22 cellular contexts compared by ENCODE assay signal in the genomic region with DNA sequence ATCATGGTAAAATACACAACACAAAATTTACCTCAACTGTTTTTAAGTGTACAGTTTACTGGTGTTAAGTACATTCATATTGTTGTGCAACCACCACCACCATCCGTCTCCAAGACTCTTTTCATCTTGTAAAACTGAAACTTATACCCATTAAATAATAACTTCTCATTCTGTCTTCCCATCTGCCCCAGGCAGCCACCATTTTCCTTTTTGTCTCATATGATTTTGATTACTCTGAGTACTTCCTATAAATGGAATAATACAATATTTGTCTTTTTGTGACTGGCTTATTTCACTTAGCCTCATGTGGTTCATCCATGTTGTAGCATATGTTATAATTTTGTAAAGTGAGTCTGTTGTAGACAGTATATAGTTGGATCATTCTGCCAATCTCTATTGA.
"Had no signal": no experiment of that assay in that cellular context is flagged by ENCODE, and none has a peak within 500 bp of the region (broad histone marks: within the 10 kb centered on the region; RNA-seq: fewer than 3 reads in every experiment).

No MANE protein-coding gene starts in this region.

- H3K27ac ChIP-seq: coronary artery, dorsolateral prefrontal cortex, epithelial cell of prostate, esophagus muscularis mucosa, esophagus squamous epithelium, foreskin keratinocyte, gastrocnemius medialis, gastroesophageal sphincter, heart left ventricle, heart right ventricle, hepatocyte had no signal

- H3K36me3 ChIP-seq: esophagus muscularis mucosa, esophagus squamous epithelium, gastrocnemius medialis, gastroesophageal sphincter, heart left ventricle, heart right ventricle had no signal

- H3K9me3 ChIP-seq: esophagus muscularis mucosa, esophagus squamous epithelium, gastrocnemius medialis, gastroesophageal sphincter had no signal

- ATAC-seq: effector memory CD8-positive, alpha-beta T cell; esophagus mucosa; foreskin keratinocyte; gastrocnemius medialis; gastroesophageal sphincter; heart left ventricle; heart right ventricle had no signal

- DNase-seq: dermis blood vessel endothelial cell; dorsolateral prefrontal cortex; effector CD4-positive, alpha-beta T cell; effector CD8-positive, alpha-beta T cell; effector memory CD4-positive, alpha-beta T cell; effector memory CD8-positive, alpha-beta T cell; endodermal cell; erythroblast; esophagus squamous epithelium; foreskin fibroblast; foreskin keratinocyte; gastrocnemius medialis; glutamatergic neuron; head of caudate nucleus; heart left ventricle; heart right ventricle had no signal

- H3K4me2 ChIP-seq: hepatocyte had no signal

- H3K4me3 ChIP-seq: coronary artery, dorsolateral prefrontal cortex, esophagus muscularis mucosa, esophagus squamous epithelium, gastrocnemius medialis, gastroesophageal sphincter, heart left ventricle, heart right ventricle, hepatocyte had no signal

- H2AFZ ChIP-seq: hepatocyte had no signal

- H3K27me3 ChIP-seq: dorsolateral prefrontal cortex, esophagus muscularis mucosa, esophagus squamous epithelium, foreskin keratinocyte, gastrocnemius medialis, gastroesophageal sphincter, heart left ventricle, heart right ventricle, hepatocyte had no signal

- H3K4me1 ChIP-seq: esophagus muscularis mucosa, esophagus squamous epithelium, foreskin keratinocyte, gastrocnemius medialis, gastroesophageal sphincter, heart left ventricle, heart right ventricle had no signal
